ENCODE assay signal across 1 cellular context in genomic region chr10:80474597-80474910, GRCh38.
TF ChIP-seq lines count a peak whose summit lies in the region.

No MANE protein-coding gene starts in this region.

TF ChIP-seq in GM12878, 131 proteins besides CTCF, POLR2A, EP300 and RAD21 (continued from another document):
- TF ChIP-seq CEBPZ (IDR thresholded peaks at IDR 0.05; ENCODE audit: low read depth, low read length) = no peak
- TF ChIP-seq, protein P1, sequence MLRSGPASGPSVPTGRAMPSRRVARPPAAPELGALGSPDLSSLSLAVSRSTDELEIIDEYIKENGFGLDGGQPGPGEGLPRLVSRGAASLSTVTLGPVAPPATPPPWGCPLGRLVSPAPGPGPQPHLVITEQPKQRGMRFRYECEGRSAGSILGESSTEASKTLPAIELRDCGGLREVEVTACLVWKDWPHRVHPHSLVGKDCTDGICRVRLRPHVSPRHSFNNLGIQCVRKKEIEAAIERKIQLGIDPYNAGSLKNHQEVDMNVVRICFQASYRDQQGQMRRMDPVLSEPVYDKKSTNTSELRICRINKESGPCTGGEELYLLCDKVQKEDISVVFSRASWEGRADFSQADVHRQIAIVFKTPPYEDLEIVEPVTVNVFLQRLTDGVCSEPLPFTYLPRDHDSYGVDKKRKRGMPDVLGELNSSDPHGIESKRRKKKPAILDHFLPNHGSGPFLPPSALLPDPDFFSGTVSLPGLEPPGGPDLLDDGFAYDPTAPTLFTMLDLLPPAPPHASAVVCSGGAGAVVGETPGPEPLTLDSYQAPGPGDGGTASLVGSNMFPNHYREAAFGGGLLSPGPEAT (IDR thresholded peaks at IDR 0.05; ENCODE audit: low read depth) = no peak
- TF ChIP-seq EZH2 (IDR thresholded peaks at IDR 0.05; ENCODE audit: borderline replicate concordance, control insufficient read depth, low read depth, low read length) = no peak
- TF ChIP-seq CHD1 (IDR thresholded peaks at IDR 0.05; ENCODE audit: low read depth, low read length) = no peak
- no peak for TF ChIP-seq BCLAF1 (IDR thresholded peaks at IDR 0.05)
- no peak for TF ChIP-seq ZNF274 (IDR thresholded peaks at IDR 0.05; ENCODE audit: insufficient read depth, insufficient read length)
- no peak for TF ChIP-seq MYC (IDR thresholded peaks at IDR 0.05; ENCODE audit: insufficient read depth, insufficient read length, insufficient replicate concordance, low read length, severe bottlenecking)
- TF ChIP-seq KAT2A (conservative IDR thresholded peaks at IDR 0.05; ENCODE audit: control insufficient read depth, low read depth, low read length) = no peak
- no peak for TF ChIP-seq ZSCAN29 (IDR thresholded peaks at IDR 0.05)
